ENCODE assay signal across 18 cellular contexts in genomic region chr2:162082036-162082435, GRCh38. TPM values are rescaled to one million over a fixed set of nuclear protein-coding genes. Genes with fewer than 3 reads are reported as not detected.
DNase-seq lines count a peak whose midpoint lies in the region; ATAC-seq and TF ChIP-seq lines count a peak whose summit lies in the region.
"Had no signal": no experiment of that assay in that cellular context is flagged by ENCODE, and none has a peak within 500 bp of the region (broad histone marks: within the 10 kb centered on the region; RNA-seq: fewer than 3 reads in every experiment).

No MANE protein-coding gene starts in this region.

- H3K27me3 Mint-ChIP-seq in stimulated activated memory B cell treated with anti-CD40 and anti-IgM and Interleukin-4, amounts not matched to agents 10 μg/mL and 1 μg/mL and 100 μg/mL, for 72 hours, result peaks cover 16% of the 10 kb centered on the region
- H3K27me3 Mint-ChIP-seq: CD4-positive, alpha-beta T cell had no signal

- in situ Hi-C loops in mammary epithelial cell (cut with MboI; ENCODE audit: low sequenced_read_pairs in 2 of 2), result no loop called here

- 100% methylated on average over 1 of the region's 1 CpG for WGBS in mammary epithelial cell (ENCODE audit: low coverage, missing lambda C conversion rate)

- H3K27ac ChIP-seq in WERI-Rb-1 (peak overlapping the region; percentile 55), mammary epithelial cell (ENCODE audit: insufficient read depth, low read depth, low read length) (no peak overlapping the region)
- H3K27ac ChIP-seq: 22Rv1; A549; BLaER1 treated with 17β-estradiol and CSF1 and Interleukin-3, amounts not matched to agents 10 nM and 100 nM had no signal

- H3K9me3 ChIP-seq in WERI-Rb-1 (ENCODE audit: severe bottlenecking), result peaks cover 18% of the 10 kb centered on the region
- peaks cover 14% of the 10 kb centered on the region for H3K9me3 ChIP-seq in mammary epithelial cell (replicated peaks; ENCODE audit: insufficient read depth, low read length)

- CTCF ChIA-PET in mammary epithelial cell (lab: Charles Lee; ENCODE audit: low non-redundant PET), result no interaction called here

- H3K27ac Mint-ChIP-seq in stimulated activated memory B cell treated with anti-CD40 and anti-IgM and Interleukin-4, amounts not matched to agents 10 μg/mL and 1 μg/mL and 100 μg/mL, for 72 hours, result no peak overlapping the region
- H3K27ac Mint-ChIP-seq: B cell; CD4-positive, alpha-beta T cell; CD8-positive, alpha-beta T cell had no signal

- no peak overlapping the region for H3K9ac ChIP-seq in mammary epithelial cell (ENCODE audit: insufficient read depth, low read length)
- H3K9ac ChIP-seq: BLaER1 treated with 17β-estradiol and CSF1 and Interleukin-3, amounts not matched to agents 10 nM and 100 nM had no signal

- TF ChIP-seq CTCF in WERI-Rb-1 (IDR thresholded peaks at IDR 0.05; ENCODE audit: low read depth, low read length) (no peak), mammary epithelial cell (conservative IDR thresholded peaks at IDR 0.05 in 1 of 2, IDR thresholded peaks at IDR 0.05 in 1 of 2; ENCODE audit: extremely low read depth in 1 of 2, insufficient read depth in 1 of 2, low read depth in 1 of 2, low read length in 2 of 2) (no peak)

- no peak overlapping the region for H2AFZ ChIP-seq in mammary epithelial cell (ENCODE audit: low read depth, low read length)

- H3K4me3 ChIP-seq in WERI-Rb-1 (ENCODE audit: low read depth, low read length) (no peak overlapping the region), mammary epithelial cell (replicated peaks in 1 of 3; ENCODE audit: insufficient read depth in 1 of 3, low read depth in 2 of 3, low read length in 3 of 3) (no peak overlapping the region)
- H3K4me3 ChIP-seq: A549; BLaER1 treated with 17β-estradiol and CSF1 and Interleukin-3, amounts not matched to agents 10 nM and 100 nM had no signal

- H3K4me1 ChIP-seq in mammary epithelial cell (ENCODE audit: insufficient read depth, low read length), result peaks cover 31% of the 10 kb centered on the region
- H3K4me1 ChIP-seq: A549; BLaER1 treated with 17β-estradiol and CSF1 and Interleukin-3, amounts not matched to agents 10 nM and 100 nM had no signal

- DNase-seq in DMS 273 (lab: John Stamatoyannopoulos, UW; ENCODE audit: unreplicated experiment) (peak; percentile 48), DMS 273 treated with DMSO at 0.1 percent for 48 hours (lab: John Stamatoyannopoulos, UW) (no peak), NCI-H82 (lab: John Stamatoyannopoulos, UW) (peak; percentile 98), WERI-Rb-1 (peak; percentile 70), mammary epithelial cell (no peak), retina (no peak)
- DNase-seq: AML-193; Caco-2; Calu3; CD4-positive, alpha-beta T cell; CD8-positive, alpha-beta T cell; DMS79 treated with DMSO at 0.1 percent for 48 hours; GF-D8 had no signal

- H3K27me3 ChIP-seq in WERI-Rb-1 (ENCODE audit: insufficient read depth, low read depth, severe bottlenecking) (no peaks in the 10 kb centered on the region), mammary epithelial cell (ENCODE audit: insufficient read depth, low read length) (no peaks in the 10 kb centered on the region)
- H3K27me3 ChIP-seq: BLaER1 treated with 17β-estradiol and CSF1 and Interleukin-3, amounts not matched to agents 10 nM and 100 nM had no signal

- H3K79me2 ChIP-seq in mammary epithelial cell (ENCODE audit: insufficient read depth, low read length), result no peaks in the 10 kb centered on the region

- no peaks in the 10 kb centered on the region for H3K36me3 ChIP-seq in WERI-Rb-1
- no peaks in the 10 kb centered on the region for H3K36me3 ChIP-seq in mammary epithelial cell (ENCODE audit: insufficient read depth, low read length)

- H3K4me2 ChIP-seq in mammary epithelial cell (ENCODE audit: insufficient read depth, low read depth, low read length), result no peak overlapping the region
- H3K4me2 ChIP-seq: A549; BLaER1 treated with 17β-estradiol and CSF1 and Interleukin-3, amounts not matched to agents 10 nM and 100 nM had no signal

- H3K36me3 Mint-ChIP-seq in stimulated activated memory B cell treated with anti-CD40 and anti-IgM and Interleukin-4, amounts not matched to agents 10 μg/mL and 1 μg/mL and 100 μg/mL, for 72 hours, result no peaks in the 10 kb centered on the region

- H3K9me3 Mint-ChIP-seq in stimulated activated memory B cell treated with anti-CD40 and anti-IgM and Interleukin-4, amounts not matched to agents 10 μg/mL and 1 μg/mL and 100 μg/mL, for 72 hours, result peaks cover 12% of the 10 kb centered on the region

- no peak for ATAC-seq in stimulated activated memory B cell treated with anti-CD40 and anti-IgM and Interleukin-4, amounts not matched to agents 10 μg/mL and 1 μg/mL and 100 μg/mL, for 72 hours
- ATAC-seq: A549; CD8-positive, alpha-beta T cell had no signal

- dilution Hi-C loops in mammary epithelial cell (cut with HindIII; ENCODE audit: low sequenced_read_pairs), result no loop called here

- no peaks in the 10 kb centered on the region for H4K20me1 ChIP-seq in mammary epithelial cell (ENCODE audit: insufficient read depth, low read length)
- H4K20me1 ChIP-seq: BLaER1 treated with 17β-estradiol and CSF1 and Interleukin-3, amounts not matched to agents 10 nM and 100 nM had no signal

- H3K4me3 Mint-ChIP-seq in stimulated activated memory B cell treated with anti-CD40 and anti-IgM and Interleukin-4, amounts not matched to agents 10 μg/mL and 1 μg/mL and 100 μg/mL, for 72 hours, result no peak overlapping the region
- H3K4me3 Mint-ChIP-seq: B cell; CD4-positive, alpha-beta T cell; CD8-positive, alpha-beta T cell had no signal

- H3K4me1 Mint-ChIP-seq in stimulated activated memory B cell treated with anti-CD40 and anti-IgM and Interleukin-4, amounts not matched to agents 10 μg/mL and 1 μg/mL and 100 μg/mL, for 72 hours, result no peaks in the 10 kb centered on the region
- H3K4me1 Mint-ChIP-seq: B cell had no signal

- BruUV-seq in mammary epithelial cell (replicated peaks; lab: Mats Ljungman, UMichigan), result no TSS peak

- intact Hi-C loops in mammary epithelial cell (cut with micrococcal nuclease), result no loop called here

RNA-seq across cellular contexts. Expression of gene DPP4, which starts 8.0 kb away (rescaled TPM):
- 1 to 10 TPM in 1 of 2 donors, under 1 TPM in 1; 0.61 to 7.8 TPM for total RNA-seq in mammary epithelial cell
- 0.24 TPM for polyA plus RNA-seq in mammary epithelial cell
- polyA minus RNA-seq in mammary epithelial cell, result not detected

Comparison
In these comparisons a context has a peak if more than half of its experiments do, and no peak if none do; other contexts are left out.
1. DNase-seq: peak in DMS 273 (single experiment), NCI-H82 (single experiment) and WERI-Rb-1 (single experiment); none in DMS 273 treated with DMSO at 0.1 percent for 48 hours (single experiment), mammary epithelial cell (single experiment) and retina (single experiment).